ENCODE assay signal across 11 cellular contexts in the genomic region with DNA sequence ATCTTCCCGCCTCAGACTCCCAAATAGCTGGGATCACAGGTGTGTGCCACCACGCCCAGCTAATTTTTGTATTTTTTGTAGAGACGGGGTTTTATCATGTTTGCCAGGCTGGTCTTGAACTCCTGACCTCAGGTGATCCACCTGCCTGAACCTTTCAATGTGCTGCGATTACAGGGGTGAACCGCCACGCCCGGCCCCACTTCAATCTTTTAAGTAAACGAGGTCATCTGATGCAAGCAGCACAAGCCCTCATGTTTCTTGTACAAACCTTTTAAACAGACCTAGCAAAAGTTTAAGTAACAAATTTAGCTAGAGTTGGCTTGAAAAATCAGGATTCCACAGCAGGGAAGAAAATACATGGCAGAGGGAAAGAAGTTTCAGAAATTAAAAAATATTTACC.
"Had no signal": no experiment of that assay in that cellular context is flagged by ENCODE, and none has a peak within 500 bp of the region (broad histone marks: within the 10 kb centered on the region; RNA-seq: fewer than 3 reads in every experiment).

No MANE protein-coding gene starts in this region.

- H3K4me2 ChIP-seq: GM23338 had no signal

- H3K9ac ChIP-seq: GM23248 had no signal

- H3K4me3 Mint-ChIP-seq: GM23338, H9, HFFc6 had no signal

- FAIRE-seq: H1, H54 had no signal

- ATAC-seq: GM23338, HCT116 had no signal

- H3K36me3 ChIP-seq: HAP-1 had no signal

- H3K27ac ChIP-seq: GM23248 had no signal

- H3K27ac Mint-ChIP-seq: GM23338, H9, HFFc6 had no signal

- H2AFZ ChIP-seq: GM23248, GM23338 had no signal

- H3K9me3 ChIP-seq: HAP-1 had no signal

- H3K9me3 Mint-ChIP-seq: GM23338, HFFc6 had no signal

- DNase-seq: GM23248, GOT3, H7, H9, HCEC 1CT, HFFc6 had no signal

- H3K4me3 ChIP-seq: GM23248, GM23338, HAP-1 had no signal
